8 cellular contexts compared by ENCODE assay signal in genomic region chr6:34237722-34238506, GRCh38. TPM values are rescaled to one million over a fixed set of nuclear protein-coding genes. Genes with fewer than 3 reads are reported as not detected.
DNase-seq lines count a peak whose midpoint lies in the region; ATAC-seq and TF ChIP-seq lines count a peak whose summit lies in the region.

No MANE protein-coding gene starts in this region.

- POLR2A ChIA-PET in activated B cell treated with CpG ODN at 0.5 μM for 24 hours (lab: Charles Lee) = interaction anchor here (0.6 to 3.2 kb wide), 15 partner anchors 11 to 554 kb away, joined by 3 to 297 read pairs (median 11); partner anchors contain the start of genes BLTP3A, RPS10, SMIM29 and SNRPC

- peaks cover 40% of the 10 kb centered on the region for H3K36me3 Mint-ChIP-seq in activated B cell treated with CpG ODN at 0.5 μM for 24 hours (ENCODE audit: low read depth)
- peaks cover 25% of the 10 kb centered on the region for H3K36me3 Mint-ChIP-seq in central memory CD8-positive, alpha-beta T cell (ENCODE audit: insufficient read depth)

- peaks cover 44% of the 10 kb centered on the region for H3K4me1 Mint-ChIP-seq in activated B cell treated with CpG ODN at 0.5 μM for 24 hours
- H3K4me1 Mint-ChIP-seq in central memory CD8-positive, alpha-beta T cell = peaks cover 46% of the 10 kb centered on the region

- peak overlapping the region; percentile 91 for H3K27ac Mint-ChIP-seq in activated B cell treated with CpG ODN at 0.5 μM for 24 hours
- peak overlapping the region; percentile 81 for H3K27ac Mint-ChIP-seq in central memory CD8-positive, alpha-beta T cell (ENCODE audit: low read depth)

- CTCF ChIA-PET in activated B cell treated with CpG ODN at 0.5 μM for 24 hours (lab: Charles Lee) = interaction anchor here (0.6 to 1.8 kb wide), 4 partner anchors 9 to 373 kb away, joined by 3 to 15 read pairs (median 4); no protein-coding TSS in a partner anchor

- no peaks in the 10 kb centered on the region for H3K9me3 Mint-ChIP-seq in activated B cell treated with CpG ODN at 0.5 μM for 24 hours
- no peaks in the 10 kb centered on the region for H3K9me3 Mint-ChIP-seq in central memory CD8-positive, alpha-beta T cell

- H3K27me3 Mint-ChIP-seq in activated B cell treated with CpG ODN at 0.5 μM for 24 hours = no peaks in the 10 kb centered on the region
- no peaks in the 10 kb centered on the region for H3K27me3 Mint-ChIP-seq in central memory CD8-positive, alpha-beta T cell

- TF ChIP-seq CTCF in LNCaP clone FGC (IDR thresholded peaks at IDR 0.05; ENCODE audit: control insufficient read depth, extremely low read depth, insufficient read depth) = peak; percentile 32
- no peak for TF ChIP-seq CTCF in activated B cell treated with CpG ODN at 0.5 μM for 24 hours (IDR thresholded peaks at IDR 0.05)

- peak; percentile 5 for ATAC-seq in activated B cell treated with CpG ODN at 0.5 μM for 24 hours (ENCODE audit: low read depth)
- no peak for ATAC-seq in central memory CD8-positive, alpha-beta T cell (replicated peaks; ENCODE audit: extremely low read depth, poor library complexity, severe bottlenecking)
- ATAC-seq in left lobe of liver = peak; percentile 7
- ATAC-seq in GM18873 (IDR thresholded peaks at IDR 0.05; ENCODE audit: low FRiP score, unreplicated experiment) = no peak

- peak; percentile 84 for DNase-seq in NCI-H748 (lab: John Stamatoyannopoulos, UW; ENCODE audit: unreplicated experiment)
- no peak for DNase-seq in NCI-H748 treated with DMSO at 0.1 percent for 48 hours (lab: John Stamatoyannopoulos, UW)
- no peak for DNase-seq in LNCaP clone FGC (ENCODE audit: low read depth)
- peak; percentile 68 for DNase-seq in activated B cell treated with CpG ODN at 0.5 μM for 24 hours
- peak in 1 of 2 donors; percentile 53 for DNase-seq in central memory CD8-positive, alpha-beta T cell (ENCODE audit: low spot score in 2 of 2)
- no peak for DNase-seq in left lobe of liver (ENCODE audit: low spot score)
- DNase-seq in stimulated activated CD4-positive, alpha-beta T cell treated with anti-CD3 and anti-CD28 coated beads, TNF-alpha, amount 100 ng/mL, for 24 hours (ENCODE audit: low read depth in 3 of 3) = peak; percentile 50 to 76 (median 70)

- peak overlapping the region; percentile 88 for H3K4me3 ChIP-seq in LNCaP clone FGC (ENCODE audit: low read depth, low read length)

- intact Hi-C loops in activated B cell treated with CpG ODN at 0.5 μM for 24 hours (cut with micrococcal nuclease) = loop anchor here (1.0 to 5.0 kb wide), 5 partner anchors 8 to 1019 kb away; partner anchors contain the start of genes NUDT3, SMIM29, SNRPC and ZNF76

- H3K4me3 Mint-ChIP-seq in activated B cell treated with CpG ODN at 0.5 μM for 24 hours = peak overlapping the region; percentile 89
- H3K4me3 Mint-ChIP-seq in central memory CD8-positive, alpha-beta T cell = peak overlapping the region; percentile 77

RNA-seq across cellular contexts. Expression of gene HMGA1, which starts 1.2 kb away (rescaled TPM):
- total RNA-seq in activated B cell treated with CpG ODN at 0.5 μM for 24 hours (186 and 188 TPM in 2 replicates), left lobe of liver (17.4 TPM)

RNA-seq across cellular contexts. Expression of gene SMIM29, which starts 10.9 kb away (rescaled TPM):
- total RNA-seq in activated B cell treated with CpG ODN at 0.5 μM for 24 hours (25.8 and 27.7 TPM in 2 replicates), left lobe of liver (6.4 TPM)

Comparison
In these comparisons a context has a peak if more than half of its experiments do, and no peak if none do; other contexts are left out.
1. DNase-seq: peak in NCI-H748 (single experiment), activated B cell treated with CpG ODN at 0.5 μM for 24 hours (single experiment) and stimulated activated CD4-positive, alpha-beta T cell treated with anti-CD3 and anti-CD28 coated beads, TNF-alpha, amount 100 ng/mL, for 24 hours (3 of 3); none in NCI-H748 treated with DMSO at 0.1 percent for 48 hours (single experiment), LNCaP clone FGC (single experiment) and left lobe of liver (single experiment).
2. ATAC-seq: peak in activated B cell treated with CpG ODN at 0.5 μM for 24 hours (single experiment) and left lobe of liver (single experiment); none in central memory CD8-positive, alpha-beta T cell (single experiment) and GM18873 (single experiment).
3. RNA of gene HMGA1, which starts 1.2 kb away (total RNA-seq): 186 to 188 TPM in activated B cell treated with CpG ODN at 0.5 μM for 24 hours; 17.4 TPM in left lobe of liver (single experiment); every median in the first group is over 10 times any median in the second.